8 cellular contexts compared by ENCODE assay signal in genomic region chr15:81323944-81324881, GRCh38. TPM values are rescaled to one million over a fixed set of nuclear protein-coding genes. Genes with fewer than 3 reads are reported as not detected.
DNase-seq lines count a peak whose midpoint lies in the region; ATAC-seq and TF ChIP-seq lines count a peak whose summit lies in the region.

A gene with protein sequence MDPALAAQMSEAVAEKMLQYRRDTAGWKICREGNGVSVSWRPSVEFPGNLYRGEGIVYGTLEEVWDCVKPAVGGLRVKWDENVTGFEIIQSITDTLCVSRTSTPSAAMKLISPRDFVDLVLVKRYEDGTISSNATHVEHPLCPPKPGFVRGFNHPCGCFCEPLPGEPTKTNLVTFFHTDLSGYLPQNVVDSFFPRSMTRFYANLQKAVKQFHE (minus strand): TSS chr15:81324141. CDS start chr15:81324099, 42 bp downstream.

- H3K36me3 ChIP-seq in kidney epithelial cell (ENCODE audit: control insufficient read depth, insufficient read depth, low read length), result no peaks in the 10 kb centered on the region

- H3K4me3 ChIP-seq in AG10803 (ENCODE audit: low read length) (peak within 1 kb of the TSS; percentile 93), kidney epithelial cell (ENCODE audit: low read depth, low read length) (peak within 1 kb of the TSS; percentile 73)

- no peaks in the 10 kb centered on the region for H3K27me3 ChIP-seq in kidney epithelial cell (ENCODE audit: control insufficient read depth, insufficient read depth, low read length)

- ATAC-seq in GM19043 (IDR thresholded peaks at IDR 0.05; ENCODE audit: low read depth, unreplicated experiment) (peak; percentile 99), HG03354 (IDR thresholded peaks at IDR 0.05; ENCODE audit: poor library complexity, severe bottlenecking, unreplicated experiment) (peak; percentile 99)

- DNase-seq in AG10803 (ENCODE audit: low read depth) (peak; percentile 95), NCI-H446 (lab: John Stamatoyannopoulos, UW) (peak; percentile 80 to 96), cerebellum (ENCODE audit: low spot score) (peak; percentile 100), kidney epithelial cell (ENCODE audit: low read depth) (peak; percentile 86)
- DNase-seq in activated CD4-positive, CD25-positive, alpha-beta regulatory T cell treated with anti-CD3 and anti-CD28 coated beads, Interleukin-2, amount 50 U/mL, for 72 hours, result peak; percentile 97
- DNase-seq in stimulated activated CD4-positive, alpha-beta T cell treated with anti-CD3 and anti-CD28 coated beads, Interleukin-15, amount 100 ng/mL, for 24 hours, result peak; percentile 100

- TF ChIP-seq CTCF in AG10803 (conservative IDR thresholded peaks at IDR 0.05; ENCODE audit: low read length) (no peak), kidney epithelial cell (IDR thresholded peaks at IDR 0.05; ENCODE audit: insufficient read depth, low read length, poor library complexity, severe bottlenecking) (no peak)

RNA-seq across cellular contexts. Expression of the gene that starts here (rescaled TPM):
- total RNA-seq in cerebellum (7.8 TPM), kidney epithelial cell (1.1 and 1.2 TPM in 2 replicates)

Comparison
In these comparisons a context has a peak if more than half of its experiments do, and no peak if none do; other contexts are left out.
1. Peak in every context shown above with its lines: DNase-seq, ATAC-seq and H3K4me3 ChIP-seq.